Comparison of ENCODE assay signal across 1 cellular context in the genomic region with DNA sequence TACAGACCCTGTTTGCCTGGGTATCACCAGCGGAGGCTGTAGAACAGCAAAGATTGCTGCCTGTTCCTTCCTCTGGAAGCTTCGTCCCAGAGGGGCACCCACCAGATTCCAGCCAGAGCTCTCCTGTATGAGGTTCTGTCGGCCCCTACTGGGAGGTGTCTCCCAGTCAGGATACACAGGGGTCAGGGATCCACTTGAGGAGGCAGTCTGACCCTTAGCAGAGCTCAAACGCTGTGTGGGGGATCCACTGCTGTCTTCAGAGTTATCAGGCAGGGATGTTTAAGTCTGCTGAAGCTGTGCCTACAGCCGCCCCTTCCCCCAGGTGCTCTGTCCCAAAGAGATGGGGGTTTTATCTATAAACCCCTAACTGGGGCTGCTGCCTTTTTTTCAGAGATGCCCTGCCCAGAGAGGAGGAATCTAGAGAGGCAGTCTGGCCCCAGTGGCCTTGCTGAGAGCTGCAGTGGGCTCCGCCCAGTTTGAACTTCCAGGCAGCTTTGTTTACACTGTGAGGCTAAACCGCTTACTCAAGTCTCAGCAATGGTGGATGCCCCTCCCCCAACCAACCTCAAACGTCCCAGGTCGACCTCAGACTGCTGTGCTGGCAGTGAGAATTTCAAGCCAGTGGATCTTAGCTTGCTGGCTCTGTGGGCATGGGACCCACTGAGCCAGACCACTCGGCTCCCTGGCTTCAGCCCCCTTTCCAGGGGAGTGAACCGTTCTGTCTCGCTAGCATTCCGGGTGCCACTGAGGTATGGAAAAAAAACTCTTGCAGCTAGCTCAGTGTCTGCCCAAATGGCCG.
TF ChIP-seq lines count a peak whose summit lies in the region.
"Not testable (repeated sequence)": the region's sequence is repeated elsewhere in the genome, so short reads cannot be mapped to it uniquely, and the experiment has no call there.

No MANE protein-coding gene starts in this region.

TF ChIP-seq in K562, 482 proteins besides CTCF, POLR2A, EP300 and RAD21 (continued from another document and continues in another):
- TF ChIP-seq CHD2 (IDR thresholded peaks at IDR 0.05; ENCODE audit: low read depth, low read length) (peak; percentile 49; the same call in 1 of the 2 replicates), FOXK1 (CRISPR knock-in tag; IDR thresholded peaks at IDR 0.05; ENCODE audit: borderline replicate concordance) (0 out of 2 replicates have a peak, but pooled peaks have one; percentile 51), NR2C2 (tag; IDR thresholded peaks at IDR 0.05) (peak; percentile 69), LEF1 (IDR thresholded peaks at IDR 0.05) (peak; percentile 97), NR2C1 (IDR thresholded peaks at IDR 0.05) (peak; percentile 44; the same call in 1 of the 2 replicates), NR2C1 (tag; IDR thresholded peaks at IDR 0.05) (peak; percentile 66; the same call in 1 of the 2 replicates), JUND (IDR thresholded peaks at IDR 0.05; ENCODE audit: borderline replicate concordance, low read depth, low read length) (peak; percentile 68; the same call in 1 of the 2 replicates), JUND (tag; IDR thresholded peaks at IDR 0.05; ENCODE audit: borderline replicate concordance, low read depth, low read length) (peak; percentile 35; the same call in 1 of the 3 replicates), FOXA3 (CRISPR knock-in tag; conservative IDR thresholded peaks at IDR 0.05 in 1 of 2, IDR thresholded peaks at IDR 0.05 in 1 of 2) (peak; percentile 95 to 98), SMAD4 (CRISPR knock-in tag; conservative IDR thresholded peaks at IDR 0.05) (peak; percentile 74), ZNF316 (IDR thresholded peaks at IDR 0.05) (0 out of 2 replicates have a peak, but pooled peaks have one; percentile 2), ESRRA (IDR thresholded peaks at IDR 0.05; ENCODE audit: borderline replicate concordance, low read depth) (peak; percentile 84), ZNF766 (CRISPR knock-in tag; conservative IDR thresholded peaks at IDR 0.05) (peak; percentile 44; the same call in 1 of the 2 replicates), RCOR1 (IDR thresholded peaks at IDR 0.05; ENCODE audit: borderline replicate concordance in 1 of 2, low read depth in 2 of 2, low read length in 2 of 2) (peak in 1 of 2 experiments; percentile 29; a peak in 1 of 4 replicates), ARID1B (IDR thresholded peaks at IDR 0.05) (peak; percentile 67), EP400 (IDR thresholded peaks at IDR 0.05) (peak; percentile 65), TRIM24 (IDR thresholded peaks at IDR 0.05) (peak; percentile 71 to 80), SMC3 (conservative IDR thresholded peaks at IDR 0.05; ENCODE audit: insufficient read depth, low read depth, low read length) (0 out of 2 replicates have a peak, but pooled peaks have one; percentile 27), TEAD4 (IDR thresholded peaks at IDR 0.05; ENCODE audit: low read length) (peak; percentile 16; the same call in 1 of the 2 replicates), YY1 (IDR thresholded peaks at IDR 0.05; ENCODE audit: borderline replicate concordance in 1 of 3, control insufficient read depth in 1 of 3, extremely low read depth in 1 of 3, insufficient read depth in 3 of 3, insufficient read length in 1 of 3, insufficient replicate concordance in 2 of 3, low read depth in 1 of 3, low read length in 2 of 3) (peak in 2 of 3 experiments; percentile 60 to 87), MBD2 (IDR thresholded peaks at IDR 0.05; ENCODE audit: borderline replicate concordance, low read depth) (0 out of 2 replicates have a peak, but pooled peaks have one; percentile 31), CBFA2T3 (IDR thresholded peaks at IDR 0.05) (peak; percentile 43; the same call in 1 of the 2 replicates), FOXA1 (IDR thresholded peaks at IDR 0.05; ENCODE audit: borderline replicate concordance) (peak; percentile 61; the same call in 1 of the 2 replicates), SP1 (CRISPR knock-in tag; IDR thresholded peaks at IDR 0.05) (peak; percentile 46; the same call in 1 of the 2 replicates), MAZ (CRISPR knock-in tag; conservative IDR thresholded peaks at IDR 0.05 in 1 of 2, IDR thresholded peaks at IDR 0.05 in 1 of 2) (peak in 1 of 2 experiments; percentile 51; a peak in 1 of 4 replicates), ATF7 (IDR thresholded peaks at IDR 0.05) (peak; percentile 59; the same call in 1 of the 2 replicates), RBFOX2 (IDR thresholded peaks at IDR 0.05; ENCODE audit: low read depth, low read length) (peak; percentile 43; the same call in 1 of the 2 replicates), SOX6 (IDR thresholded peaks at IDR 0.05) (peak; percentile 79), RNF2 (IDR thresholded peaks at IDR 0.05) (peak; percentile 88), CREM (IDR thresholded peaks at IDR 0.05; ENCODE audit: low read depth) (peak; percentile 41), RBBP5 (IDR thresholded peaks at IDR 0.05; ENCODE audit: borderline replicate concordance, insufficient read depth, low read length, poor library complexity, severe bottlenecking) (peak; percentile 52), HDAC1 (IDR thresholded peaks at IDR 0.05) (0 out of 4 replicates have a peak, but pooled peaks of 1 of the 2 experiments have one; percentile 11), DPF2 (IDR thresholded peaks at IDR 0.05) (peak; percentile 63), ZNF24 (IDR thresholded peaks at IDR 0.05) (0 out of 2 replicates have a peak, but pooled peaks have one; percentile 8), NRF1 (conservative IDR thresholded peaks at IDR 0.05 in 1 of 2, IDR thresholded peaks at IDR 0.05 in 1 of 2) (peak; percentile 14; a peak in 1 of 4 replicates), ZNF175 (CRISPR knock-in tag; IDR thresholded peaks at IDR 0.05; ENCODE audit: low read depth) (peak; percentile 75), POLR2G (IDR thresholded peaks at IDR 0.05; ENCODE audit: low read depth, low read length) (0 out of 2 replicates have a peak, but pooled peaks have one; percentile 24), ETV5 (CRISPR knock-in tag; IDR thresholded peaks at IDR 0.05; ENCODE audit: low read depth) (0 out of 2 replicates have a peak, but pooled peaks have one; percentile 36), CBX3 (IDR thresholded peaks at IDR 0.05; ENCODE audit: borderline replicate concordance in 1 of 2, low read length in 2 of 2) (0 out of 3 replicates have a peak, but pooled peaks of 1 of the 2 experiments have one; percentile 15), KLF1 (tag; IDR thresholded peaks at IDR 0.05) (0 out of 2 replicates have a peak, but pooled peaks have one; percentile 42)
- TF ChIP-seq, protein P1, sequence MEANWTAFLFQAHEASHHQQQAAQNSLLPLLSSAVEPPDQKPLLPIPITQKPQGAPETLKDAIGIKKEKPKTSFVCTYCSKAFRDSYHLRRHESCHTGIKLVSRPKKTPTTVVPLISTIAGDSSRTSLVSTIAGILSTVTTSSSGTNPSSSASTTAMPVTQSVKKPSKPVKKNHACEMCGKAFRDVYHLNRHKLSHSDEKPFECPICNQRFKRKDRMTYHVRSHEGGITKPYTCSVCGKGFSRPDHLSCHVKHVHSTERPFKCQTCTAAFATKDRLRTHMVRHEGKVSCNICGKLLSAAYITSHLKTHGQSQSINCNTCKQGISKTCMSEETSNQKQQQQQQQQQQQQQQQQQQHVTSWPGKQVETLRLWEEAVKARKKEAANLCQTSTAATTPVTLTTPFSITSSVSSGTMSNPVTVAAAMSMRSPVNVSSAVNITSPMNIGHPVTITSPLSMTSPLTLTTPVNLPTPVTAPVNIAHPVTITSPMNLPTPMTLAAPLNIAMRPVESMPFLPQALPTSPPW (CRISPR knock-in tag; IDR thresholded peaks at IDR 0.05), result 0 out of 2 replicates have a peak, but pooled peaks have one; percentile 13
- not testable (repeated sequence) for TF ChIP-seq NR2C2 (CRISPR knock-in tag; IDR thresholded peaks at IDR 0.05); TEAD4 (CRISPR knock-in tag; IDR thresholded peaks at IDR 0.05; ENCODE audit: borderline replicate concordance)
- TF ChIP-seq, protein P2, sequence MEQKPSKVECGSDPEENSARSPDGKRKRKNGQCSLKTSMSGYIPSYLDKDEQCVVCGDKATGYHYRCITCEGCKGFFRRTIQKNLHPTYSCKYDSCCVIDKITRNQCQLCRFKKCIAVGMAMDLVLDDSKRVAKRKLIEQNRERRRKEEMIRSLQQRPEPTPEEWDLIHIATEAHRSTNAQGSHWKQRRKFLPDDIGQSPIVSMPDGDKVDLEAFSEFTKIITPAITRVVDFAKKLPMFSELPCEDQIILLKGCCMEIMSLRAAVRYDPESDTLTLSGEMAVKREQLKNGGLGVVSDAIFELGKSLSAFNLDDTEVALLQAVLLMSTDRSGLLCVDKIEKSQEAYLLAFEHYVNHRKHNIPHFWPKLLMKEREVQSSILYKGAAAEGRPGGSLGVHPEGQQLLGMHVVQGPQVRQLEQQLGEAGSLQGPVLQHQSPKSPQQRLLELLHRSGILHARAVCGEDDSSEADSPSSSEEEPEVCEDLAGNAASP (IDR thresholded peaks at IDR 0.05), result peak; percentile 62
- TF ChIP-seq, protein P3, sequence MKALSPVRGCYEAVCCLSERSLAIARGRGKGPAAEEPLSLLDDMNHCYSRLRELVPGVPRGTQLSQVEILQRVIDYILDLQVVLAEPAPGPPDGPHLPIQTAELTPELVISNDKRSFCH (CRISPR knock-in tag; IDR thresholded peaks at IDR 0.05), result not testable (repeated sequence)
- TF ChIP-seq, protein P3 (tag; IDR thresholded peaks at IDR 0.05), result 0 out of 2 replicates have a peak, but pooled peaks have one; percentile 34
- TF ChIP-seq, protein P4, sequence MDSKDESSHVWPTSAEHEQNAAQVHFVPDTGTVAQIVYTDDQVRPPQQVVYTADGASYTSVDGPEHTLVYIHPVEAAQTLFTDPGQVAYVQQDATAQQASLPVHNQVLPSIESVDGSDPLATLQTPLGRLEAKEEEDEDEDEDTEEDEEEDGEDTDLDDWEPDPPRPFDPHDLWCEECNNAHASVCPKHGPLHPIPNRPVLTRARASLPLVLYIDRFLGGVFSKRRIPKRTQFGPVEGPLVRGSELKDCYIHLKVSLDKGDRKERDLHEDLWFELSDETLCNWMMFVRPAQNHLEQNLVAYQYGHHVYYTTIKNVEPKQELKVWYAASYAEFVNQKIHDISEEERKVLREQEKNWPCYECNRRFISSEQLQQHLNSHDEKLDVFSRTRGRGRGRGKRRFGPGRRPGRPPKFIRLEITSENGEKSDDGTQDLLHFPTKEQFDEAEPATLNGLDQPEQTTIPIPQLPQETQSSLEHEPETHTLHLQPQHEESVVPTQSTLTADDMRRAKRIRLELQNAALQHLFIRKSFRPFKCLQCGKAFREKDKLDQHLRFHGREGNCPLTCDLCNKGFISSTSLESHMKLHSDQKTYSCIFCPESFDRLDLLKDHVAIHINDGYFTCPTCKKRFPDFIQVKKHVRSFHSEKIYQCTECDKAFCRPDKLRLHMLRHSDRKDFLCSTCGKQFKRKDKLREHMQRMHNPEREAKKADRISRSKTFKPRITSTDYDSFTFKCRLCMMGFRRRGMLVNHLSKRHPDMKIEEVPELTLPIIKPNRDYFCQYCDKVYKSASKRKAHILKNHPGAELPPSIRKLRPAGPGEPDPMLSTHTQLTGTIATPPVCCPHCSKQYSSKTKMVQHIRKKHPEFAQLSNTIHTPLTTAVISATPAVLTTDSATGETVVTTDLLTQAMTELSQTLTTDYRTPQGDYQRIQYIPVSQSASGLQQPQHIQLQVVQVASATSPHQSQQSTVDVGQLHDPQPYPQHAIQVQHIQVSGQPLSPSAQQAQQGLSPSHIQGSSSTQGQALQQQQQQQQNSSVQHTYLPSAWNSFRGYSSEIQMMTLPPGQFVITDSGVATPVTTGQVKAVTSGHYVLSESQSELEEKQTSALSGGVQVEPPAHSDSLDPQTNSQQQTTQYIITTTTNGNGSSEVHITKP (IDR thresholded peaks at IDR 0.05; ENCODE audit: partially characterized antibody), result peak; percentile 8
- TF ChIP-seq, protein P5, sequence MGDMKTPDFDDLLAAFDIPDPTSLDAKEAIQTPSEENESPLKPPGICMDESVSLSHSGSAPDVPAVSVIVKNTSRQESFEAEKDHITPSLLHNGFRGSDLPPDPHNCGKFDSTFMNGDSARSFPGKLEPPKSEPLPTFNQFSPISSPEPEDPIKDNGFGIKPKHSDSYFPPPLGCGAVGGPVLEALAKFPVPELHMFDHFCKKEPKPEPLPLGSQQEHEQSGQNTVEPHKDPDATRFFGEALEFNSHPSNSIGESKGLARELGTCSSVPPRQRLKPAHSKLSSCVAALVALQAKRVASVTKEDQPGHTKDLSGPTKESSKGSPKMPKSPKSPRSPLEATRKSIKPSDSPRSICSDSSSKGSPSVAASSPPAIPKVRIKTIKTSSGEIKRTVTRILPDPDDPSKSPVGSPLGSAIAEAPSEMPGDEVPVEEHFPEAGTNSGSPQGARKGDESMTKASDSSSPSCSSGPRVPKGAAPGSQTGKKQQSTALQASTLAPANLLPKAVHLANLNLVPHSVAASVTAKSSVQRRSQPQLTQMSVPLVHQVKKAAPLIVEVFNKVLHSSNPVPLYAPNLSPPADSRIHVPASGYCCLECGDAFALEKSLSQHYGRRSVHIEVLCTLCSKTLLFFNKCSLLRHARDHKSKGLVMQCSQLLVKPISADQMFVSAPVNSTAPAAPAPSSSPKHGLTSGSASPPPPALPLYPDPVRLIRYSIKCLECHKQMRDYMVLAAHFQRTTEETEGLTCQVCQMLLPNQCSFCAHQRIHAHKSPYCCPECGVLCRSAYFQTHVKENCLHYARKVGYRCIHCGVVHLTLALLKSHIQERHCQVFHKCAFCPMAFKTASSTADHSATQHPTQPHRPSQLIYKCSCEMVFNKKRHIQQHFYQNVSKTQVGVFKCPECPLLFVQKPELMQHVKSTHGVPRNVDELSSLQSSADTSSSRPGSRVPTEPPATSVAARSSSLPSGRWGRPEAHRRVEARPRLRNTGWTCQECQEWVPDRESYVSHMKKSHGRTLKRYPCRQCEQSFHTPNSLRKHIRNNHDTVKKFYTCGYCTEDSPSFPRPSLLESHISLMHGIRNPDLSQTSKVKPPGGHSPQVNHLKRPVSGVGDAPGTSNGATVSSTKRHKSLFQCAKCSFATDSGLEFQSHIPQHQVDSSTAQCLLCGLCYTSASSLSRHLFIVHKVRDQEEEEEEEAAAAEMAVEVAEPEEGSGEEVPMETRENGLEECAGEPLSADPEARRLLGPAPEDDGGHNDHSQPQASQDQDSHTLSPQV (IDR thresholded peaks at IDR 0.05), result peak; percentile 93
- TF ChIP-seq, protein P6, sequence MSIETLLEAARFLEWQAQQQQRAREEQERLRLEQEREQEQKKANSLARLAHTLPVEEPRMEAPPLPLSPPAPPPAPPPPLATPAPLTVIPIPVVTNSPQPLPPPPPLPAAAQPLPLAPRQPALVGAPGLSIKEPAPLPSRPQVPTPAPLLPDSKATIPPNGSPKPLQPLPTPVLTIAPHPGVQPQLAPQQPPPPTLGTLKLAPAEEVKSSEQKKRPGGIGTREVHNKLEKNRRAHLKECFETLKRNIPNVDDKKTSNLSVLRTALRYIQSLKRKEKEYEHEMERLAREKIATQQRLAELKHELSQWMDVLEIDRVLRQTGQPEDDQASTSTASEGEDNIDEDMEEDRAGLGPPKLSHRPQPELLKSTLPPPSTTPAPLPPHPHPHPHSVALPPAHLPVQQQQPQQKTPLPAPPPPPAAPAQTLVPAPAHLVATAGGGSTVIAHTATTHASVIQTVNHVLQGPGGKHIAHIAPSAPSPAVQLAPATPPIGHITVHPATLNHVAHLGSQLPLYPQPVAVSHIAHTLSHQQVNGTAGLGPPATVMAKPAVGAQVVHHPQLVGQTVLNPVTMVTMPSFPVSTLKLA (conservative IDR thresholded peaks at IDR 0.05), result 0 out of 4 replicates have a peak, but pooled peaks of 1 of the 2 experiments have one; percentile 26
